In the genomic region with DNA sequence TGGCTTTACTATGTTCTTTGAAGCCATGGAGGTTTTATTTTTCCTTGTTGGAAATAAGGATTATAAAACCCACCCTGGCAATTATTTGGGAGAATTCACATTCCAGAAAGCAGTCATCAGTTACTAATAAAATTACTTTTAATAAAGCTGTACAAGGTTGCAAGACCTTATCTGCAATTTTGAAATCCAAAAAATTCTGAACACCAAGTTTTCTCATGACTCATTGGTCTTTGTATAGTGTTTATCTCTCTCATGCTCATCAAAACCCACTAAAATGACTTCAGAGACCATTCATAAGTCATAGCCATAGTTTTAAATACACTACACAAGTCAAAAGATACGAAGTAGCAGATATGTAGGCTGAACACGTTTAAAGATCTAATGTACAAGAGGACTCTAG, we compare ENCODE assay signal across 24 cellular contexts. TPM values are rescaled to one million over a fixed set of nuclear protein-coding genes. Genes with fewer than 3 reads are reported as not detected.
A peak's percentile ranks its signal among the peaks of the same experiment; 100 is the strongest.
DNase-seq lines count a peak whose midpoint lies in the region; ATAC-seq and TF ChIP-seq lines count a peak whose summit lies in the region.
"Had no signal": no experiment of that assay in that cellular context is flagged by ENCODE, and none has a peak within 500 bp of the region (broad histone marks: within the 10 kb centered on the region; RNA-seq: fewer than 3 reads in every experiment).

No MANE protein-coding gene starts in this region.

- DNase-seq in A172 (ENCODE audit: low spot score) (peak; percentile 35), GM03348 (ENCODE audit: low spot score) (peak; percentile 58), adipocyte (ENCODE audit: low read depth) (peak; percentile 40), foreskin keratinocyte (peak in 1 of 2 donors; percentile 22), Karpas-422 (no peak), cardiac septum (ENCODE audit: low spot score) (no peak), LoVo (ENCODE audit: low spot score) (no peak)
- DNase-seq: activated CD4-positive, alpha-beta memory T cell treated with anti-CD3 and anti-CD28 coated beads for 36 hours; anterior cingulate cortex; effector CD8-positive, alpha-beta T cell; esophagus squamous epithelium; head of caudate nucleus; NCI-H1105; NCI-H2081 treated with DMSO at 0.1 percent for 48 hours; NCI-H510A; occipital lobe; substantia nigra had no signal

- H3K27me3 ChIP-seq in adipocyte (replicated peaks; ENCODE audit: control insufficient read depth, insufficient read depth, low read length), result peaks cover 2% of the 10 kb centered on the region
- H3K27me3 ChIP-seq in foreskin keratinocyte, result peaks cover 6% of the 10 kb centered on the region
- H3K27me3 ChIP-seq in Karpas-422 (ENCODE audit: low read length), result no peaks in the 10 kb centered on the region

- no peak overlapping the region for H2AFZ ChIP-seq in Karpas-422 (ENCODE audit: low read length)

- H3K9me3 ChIP-seq in adipocyte (ENCODE audit: control insufficient read depth, low read length) (peaks cover 8% of the 10 kb centered on the region), Karpas-422 (ENCODE audit: low read length) (no peaks in the 10 kb centered on the region)
- H3K9me3 ChIP-seq: esophagus squamous epithelium had no signal

- intact Hi-C loops in cardiac septum (cut with DNase I), result no loop called here

- H3K4me1 ChIP-seq in adipocyte (ENCODE audit: control insufficient read depth, insufficient read depth, low read length) (peaks cover 44% of the 10 kb centered on the region), foreskin keratinocyte (peaks cover 10% of the 10 kb centered on the region), Karpas-422 (ENCODE audit: low read length) (no peaks in the 10 kb centered on the region)
- H3K4me1 ChIP-seq: esophagus squamous epithelium had no signal

- H3K27ac ChIP-seq in foreskin keratinocyte, result peak overlapping the region; percentile 18
- no peak overlapping the region for H3K27ac ChIP-seq in Karpas-422 (ENCODE audit: low read length)
- H3K27ac ChIP-seq: esophagus squamous epithelium, SK-N-MC had no signal

- H4K20me1 ChIP-seq in Karpas-422 (ENCODE audit: insufficient read depth, low read depth, low read length), result no peaks in the 10 kb centered on the region

- no peak overlapping the region for H3K4me2 ChIP-seq in Karpas-422 (ENCODE audit: low read depth, low read length, poor library complexity, severe bottlenecking)

- H3K9me2 ChIP-seq in Karpas-422 (replicated peaks; ENCODE audit: insufficient read depth, low read length), result no peaks in the 10 kb centered on the region

- H3K4me3 ChIP-seq in adipocyte (ENCODE audit: low read length), result peak overlapping the region; percentile 35
- H3K4me3 ChIP-seq in Karpas-422 (ENCODE audit: low read length), result no peak overlapping the region
- H3K4me3 ChIP-seq: esophagus squamous epithelium, GM12878, SK-N-MC had no signal

- H3K9ac ChIP-seq in adipocyte (ENCODE audit: low read length), result no peak overlapping the region
- no peak overlapping the region for H3K9ac ChIP-seq in Karpas-422 (ENCODE audit: low read length)

- H3K79me2 ChIP-seq in Karpas-422 (ENCODE audit: low read length), result no peaks in the 10 kb centered on the region

- TF ChIP-seq CTCF in foreskin keratinocyte (conservative IDR thresholded peaks at IDR 0.05), result no peak

- ATAC-seq in foreskin keratinocyte, result no peak
- no peak for ATAC-seq in HG02852 (IDR thresholded peaks at IDR 0.05; ENCODE audit: unreplicated experiment)
- ATAC-seq: GM12878, WTC11 had no signal

- H3K36me3 ChIP-seq in adipocyte (ENCODE audit: control insufficient read depth, insufficient read depth, low read length, severe bottlenecking), result no peaks in the 10 kb centered on the region
- no peaks in the 10 kb centered on the region for H3K36me3 ChIP-seq in Karpas-422 (ENCODE audit: insufficient read depth, low read length)
- H3K36me3 ChIP-seq: esophagus squamous epithelium had no signal

RNA-seq across cellular contexts. Expression of a gene that starts 6.0 kb away (rescaled TPM):
- total RNA-seq in A172 (2014; rRNA removed; shearing (Covaris generic)), result not detected in 2 replicates
- total RNA-seq in foreskin keratinocyte (not detected in 2 replicates), cardiac septum (not detected)
- not detected in 2 replicates for polyA plus RNA-seq in foreskin keratinocyte
- not detected in 2 replicates for total RNA-seq in Karpas-422 (2014; rRNA removed; shearing (Covaris generic); ENCODE audit: low replicate concordance)
- total RNA-seq: activated CD4-positive, alpha-beta memory T cell treated with anti-CD3 and anti-CD28 coated beads for 36 hours; cerebellum; GM12878; H1; liver; occipital lobe; WTC11 had no signal
- polyA plus RNA-seq: GM12878, H1, liver had no signal

RNA-seq across cellular contexts. Expression of a gene that starts 20.4 kb away (rescaled TPM):
- total RNA-seq in A172 (2014; rRNA removed; shearing (Covaris generic)), result 0.12 TPM in 1 of 2 replicates, not detected in the other
- total RNA-seq in foreskin keratinocyte, result not detected in 2 replicates
- polyA plus RNA-seq in foreskin keratinocyte, result not detected in 2 replicates
- total RNA-seq in Karpas-422 (2014; rRNA removed; shearing (Covaris generic); ENCODE audit: low replicate concordance), result not detected in 2 replicates
- total RNA-seq in cardiac septum, result 0.27 TPM
- total RNA-seq: activated CD4-positive, alpha-beta memory T cell treated with anti-CD3 and anti-CD28 coated beads for 36 hours; cerebellum; GM12878; H1; liver; occipital lobe; WTC11 had no signal
- polyA plus RNA-seq: GM12878, H1, liver had no signal

RNA-seq across cellular contexts. Expression of a gene that starts 22.4 kb away (rescaled TPM):
- not detected in 2 replicates for total RNA-seq in A172 (2014; rRNA removed; shearing (Covaris generic))
- total RNA-seq in foreskin keratinocyte, result not detected in 2 replicates
- 0.04 TPM in 1 of 2 replicates, not detected in the other for polyA plus RNA-seq in foreskin keratinocyte
- total RNA-seq in Karpas-422 (2014; rRNA removed; shearing (Covaris generic); ENCODE audit: low replicate concordance), result not detected in 2 replicates
- total RNA-seq in cardiac septum, result not detected
- total RNA-seq: activated CD4-positive, alpha-beta memory T cell treated with anti-CD3 and anti-CD28 coated beads for 36 hours; cerebellum; esophagus squamous epithelium; GM12878; H1; liver; occipital lobe; WTC11 had no signal
- polyA plus RNA-seq: GM12878, H1, liver had no signal

RNA-seq across cellular contexts. Expression of a gene that starts 34.1 kb away (rescaled TPM):
- total RNA-seq in A172 (2014; rRNA removed; shearing (Covaris generic)), result not detected in 2 replicates
- total RNA-seq in foreskin keratinocyte (not detected in 2 replicates), cardiac septum (not detected)
- polyA plus RNA-seq in foreskin keratinocyte, result not detected in 2 replicates
- total RNA-seq in Karpas-422 (2014; rRNA removed; shearing (Covaris generic); ENCODE audit: low replicate concordance), result not detected in 2 replicates
- total RNA-seq: activated CD4-positive, alpha-beta memory T cell treated with anti-CD3 and anti-CD28 coated beads for 36 hours; cerebellum; esophagus squamous epithelium; GM12878; H1; liver; occipital lobe; WTC11 had no signal
- polyA plus RNA-seq: GM12878, H1, liver had no signal

RNA-seq across cellular contexts. Expression of a gene that starts 42.9 kb away (rescaled TPM):
- 0.05 TPM in 1 of 2 replicates, not detected in the other for total RNA-seq in A172 (2014; rRNA removed; shearing (Covaris generic))
- not detected in 2 replicates for total RNA-seq in foreskin keratinocyte
- not detected in 2 replicates for polyA plus RNA-seq in foreskin keratinocyte
- not detected in 2 replicates for total RNA-seq in Karpas-422 (2014; rRNA removed; shearing (Covaris generic); ENCODE audit: low replicate concordance)
- total RNA-seq in cardiac septum, result not detected
- total RNA-seq: activated CD4-positive, alpha-beta memory T cell treated with anti-CD3 and anti-CD28 coated beads for 36 hours; cerebellum; GM12878; H1; occipital lobe; WTC11 had no signal
- polyA plus RNA-seq: GM12878, H1, liver had no signal

Comparison
In these comparisons a context has a peak if more than half of its experiments do, and no peak if none do; other contexts are left out.
1. DNase-seq: peak in A172 (single experiment), GM03348 (single experiment) and adipocyte (single experiment); none in Karpas-422 (single experiment), cardiac septum (single experiment) and LoVo (single experiment).